Comparison of ENCODE assay signal across 9 cellular contexts in the genomic region with DNA sequence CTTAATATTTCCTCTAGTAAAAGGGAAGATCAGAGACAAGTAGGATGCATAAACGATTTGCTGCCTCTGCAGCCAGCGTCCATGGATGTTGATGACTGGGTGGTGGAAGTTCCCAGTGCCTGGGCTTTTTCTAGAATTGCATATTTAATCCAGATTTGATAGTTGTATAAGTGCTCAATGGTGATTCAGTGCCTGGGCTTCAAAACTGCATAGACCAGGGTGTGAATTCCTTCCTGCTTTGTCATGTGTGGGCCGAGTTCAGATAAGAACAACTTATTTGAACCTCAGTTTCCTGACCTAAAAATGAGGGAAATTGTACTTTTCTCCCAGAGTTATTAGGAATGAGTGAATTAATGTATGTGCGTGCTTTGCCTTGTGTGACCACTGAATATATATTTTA.
DNase-seq lines count a peak whose midpoint lies in the region; ATAC-seq, FAIRE-seq and TF ChIP-seq lines count a peak whose summit lies in the region.
"Had no signal": no experiment of that assay in that cellular context is flagged by ENCODE, and none has a peak within 500 bp of the region (broad histone marks: within the 10 kb centered on the region; RNA-seq: fewer than 3 reads in every experiment).

No MANE protein-coding gene starts in this region.

- POLR2A ChIA-PET in endothelial cell of umbilical vein (lab: Charles Lee): no interaction called here

- H3K36me3 ChIP-seq in ACC112 (ENCODE audit: insufficient read depth, low read length) (no peaks in the 10 kb centered on the region), endothelial cell of umbilical vein (ENCODE audit: control insufficient read depth in 2 of 2, extremely low read depth in 1 of 2, insufficient read depth in 2 of 2, low read length in 2 of 2) (no peaks in the 10 kb centered on the region), mucosa of descending colon (ENCODE audit: low read depth) (no peaks in the 10 kb centered on the region)

- no peaks in the 10 kb centered on the region for H3K9me1 ChIP-seq in endothelial cell of umbilical vein (replicated peaks; ENCODE audit: control insufficient read depth, extremely low read depth, insufficient read depth, low read length)

- ATAC-seq in mucosa of descending colon (peak; percentile 56), HG02981 (IDR thresholded peaks at IDR 0.05; ENCODE audit: unreplicated experiment) (no peak)

- H3K79me2 ChIP-seq in ACC112 (ENCODE audit: control insufficient read depth, insufficient read depth, low read length, unreplicated experiment) (peaks cover 10% of the 10 kb centered on the region), endothelial cell of umbilical vein (ENCODE audit: control insufficient read depth, insufficient read depth, low read length) (peaks cover 33% of the 10 kb centered on the region)

- H2AFZ ChIP-seq in ACC112 (ENCODE audit: low read length, unreplicated experiment) (no peak overlapping the region), endothelial cell of umbilical vein (ENCODE audit: low read depth, low read length) (no peak overlapping the region)

- TF ChIP-seq CTCF in endothelial cell of umbilical vein (IDR thresholded peaks at IDR 0.05; ENCODE audit: extremely low read depth in 1 of 2, insufficient read depth in 1 of 2, low read depth in 1 of 2, low read length in 2 of 2) (no peak), mucosa of descending colon (IDR thresholded peaks at IDR 0.05) (no peak)

- H3K4me2 ChIP-seq in endothelial cell of umbilical vein (ENCODE audit: insufficient read depth, low read length): peak overlapping the region; percentile 48

- H3K4me3 ChIP-seq in ACC112 (ENCODE audit: low read depth, low read length) (no peak overlapping the region), endothelial cell of umbilical vein (replicated peaks in 1 of 3; ENCODE audit: insufficient read depth in 1 of 3, low read depth in 1 of 3, low read length in 3 of 3) (no peak overlapping the region), mucosa of descending colon (no peak overlapping the region)

- H3K27ac ChIP-seq in ACC112 (ENCODE audit: low read depth, low read length) (peak overlapping the region; percentile 87), endothelial cell of umbilical vein (ENCODE audit: insufficient read depth, low read depth, low read length) (peak overlapping the region; percentile 80)

- H3K4me1 ChIP-seq in ACC112 (ENCODE audit: control insufficient read depth, insufficient read depth, low read length, unreplicated experiment): peaks cover 61% of the 10 kb centered on the region
- peaks cover 69% of the 10 kb centered on the region for H3K4me1 ChIP-seq in endothelial cell of umbilical vein (ENCODE audit: control insufficient read depth, extremely low read depth, insufficient read depth, low read length)
- H3K4me1 ChIP-seq in mucosa of descending colon (ENCODE audit: low read depth): peaks cover 9% of the 10 kb centered on the region

- CTCF ChIA-PET in endothelial cell of umbilical vein (lab: Charles Lee): interaction anchor here (2.1 to 3.6 kb wide), 2 partner anchors 13 to 18 kb away, joined by 6 to 19 read pairs; no protein-coding TSS in a partner anchor

- H3K9me3 ChIP-seq in endothelial cell of umbilical vein (replicated peaks; ENCODE audit: control insufficient read depth, insufficient read depth, low read length) (no peaks in the 10 kb centered on the region), mucosa of descending colon (no peaks in the 10 kb centered on the region)

- H3K27me3 ChIP-seq in ACC112 (ENCODE audit: insufficient read depth, low read length) (no peaks in the 10 kb centered on the region), endothelial cell of umbilical vein (ENCODE audit: control insufficient read depth in 2 of 2, insufficient read depth in 2 of 2, low read length in 2 of 2) (no peaks in the 10 kb centered on the region)

- BruUV-seq in endothelial cell of umbilical vein (replicated peaks; lab: Mats Ljungman, UMichigan): no TSS peak

- H3K9ac ChIP-seq in endothelial cell of umbilical vein (replicated peaks; ENCODE audit: extremely low read depth, insufficient read depth, low read length): peak overlapping the region; percentile 44

- DNase-seq in M059J (ENCODE audit: low read depth): peak; percentile 89
- peak; percentile 91 for DNase-seq in endothelial cell of umbilical vein (ENCODE audit: low read depth, low spot score)
- no peak for DNase-seq in mucosa of descending colon
- no peak for DNase-seq in GOT3 (lab: John Stamatoyannopoulos, UW)
- no peak for DNase-seq in stimulated activated CD4-positive, alpha-beta T cell treated with anti-CD3 and anti-CD28 coated beads, Interleukin-4, amount 100 ng/mL, for 24 hours
- no peak for DNase-seq in effector CD8-positive, alpha-beta T cell (lab: John Stamatoyannopoulos, UW)
- DNase-seq: effector CD4-positive, alpha-beta T cell had no signal

- peak; percentile 86 for FAIRE-seq in endothelial cell of umbilical vein (lab: Jason Lieb, UNC)

- TF ChIP-seq POLR2A in endothelial cell of umbilical vein (IDR thresholded peaks at IDR 0.05; ENCODE audit: low read depth, low read length): peak; percentile 51

- no peaks in the 10 kb centered on the region for H4K20me1 ChIP-seq in endothelial cell of umbilical vein (replicated peaks; ENCODE audit: control insufficient read depth, extremely low read depth, insufficient read depth, low read length)

- intact Hi-C loops in endothelial cell of umbilical vein (cut with micrococcal nuclease): loop anchor here (1.0 kb wide), 1 partner anchor 8 kb away; no protein-coding TSS in a partner anchor
- intact Hi-C loops in mucosa of descending colon (cut with DNase I, micrococcal nuclease): no loop called here

- dilution Hi-C loops in endothelial cell of umbilical vein (cut with MboI; ENCODE audit: extremely low pct_ligation_motif_present, low sequenced_read_pairs): no loop called here

TF ChIP-seq in endothelial cell of umbilical vein, 7 proteins besides CTCF, POLR2A, EP300 and RAD21:
- TF ChIP-seq JUN (IDR thresholded peaks at IDR 0.05; ENCODE audit: borderline replicate concordance, insufficient read depth, insufficient read length, low read depth): peak; percentile 70
- no peak for TF ChIP-seq MYC (IDR thresholded peaks at IDR 0.05; ENCODE audit: low read depth, low read length)
- TF ChIP-seq GATA2 (IDR thresholded peaks at IDR 0.05; ENCODE audit: insufficient read depth, insufficient read length, low read depth, low read length): peak; percentile 89
- TF ChIP-seq POLR2AphosphoS5 (IDR thresholded peaks at IDR 0.05; ENCODE audit: insufficient read depth, low read depth, low read length): peak; percentile 63
- TF ChIP-seq, protein P1, sequence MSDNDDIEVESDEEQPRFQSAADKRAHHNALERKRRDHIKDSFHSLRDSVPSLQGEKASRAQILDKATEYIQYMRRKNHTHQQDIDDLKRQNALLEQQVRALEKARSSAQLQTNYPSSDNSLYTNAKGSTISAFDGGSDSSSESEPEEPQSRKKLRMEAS (IDR thresholded peaks at IDR 0.05; ENCODE audit: insufficient read depth, insufficient read length): no peak
- peak; percentile 90 for TF ChIP-seq FOS (IDR thresholded peaks at IDR 0.05; ENCODE audit: borderline replicate concordance, insufficient read depth, low read length)
- TF ChIP-seq EZH2 (IDR thresholded peaks at IDR 0.05; ENCODE audit: borderline replicate concordance, low read depth, low read length, severe bottlenecking): no peak

Comparison
In these comparisons a context has a peak if more than half of its experiments do, and no peak if none do; other contexts are left out.
1. DNase-seq: peak in M059J (single experiment) and endothelial cell of umbilical vein (single experiment); none in mucosa of descending colon (0 of 3), GOT3 (single experiment), stimulated activated CD4-positive, alpha-beta T cell treated with anti-CD3 and anti-CD28 coated beads, Interleukin-4, amount 100 ng/mL, for 24 hours (single experiment) and effector CD8-positive, alpha-beta T cell (single experiment).